8 cellular contexts compared by ENCODE assay signal in the genomic region with DNA sequence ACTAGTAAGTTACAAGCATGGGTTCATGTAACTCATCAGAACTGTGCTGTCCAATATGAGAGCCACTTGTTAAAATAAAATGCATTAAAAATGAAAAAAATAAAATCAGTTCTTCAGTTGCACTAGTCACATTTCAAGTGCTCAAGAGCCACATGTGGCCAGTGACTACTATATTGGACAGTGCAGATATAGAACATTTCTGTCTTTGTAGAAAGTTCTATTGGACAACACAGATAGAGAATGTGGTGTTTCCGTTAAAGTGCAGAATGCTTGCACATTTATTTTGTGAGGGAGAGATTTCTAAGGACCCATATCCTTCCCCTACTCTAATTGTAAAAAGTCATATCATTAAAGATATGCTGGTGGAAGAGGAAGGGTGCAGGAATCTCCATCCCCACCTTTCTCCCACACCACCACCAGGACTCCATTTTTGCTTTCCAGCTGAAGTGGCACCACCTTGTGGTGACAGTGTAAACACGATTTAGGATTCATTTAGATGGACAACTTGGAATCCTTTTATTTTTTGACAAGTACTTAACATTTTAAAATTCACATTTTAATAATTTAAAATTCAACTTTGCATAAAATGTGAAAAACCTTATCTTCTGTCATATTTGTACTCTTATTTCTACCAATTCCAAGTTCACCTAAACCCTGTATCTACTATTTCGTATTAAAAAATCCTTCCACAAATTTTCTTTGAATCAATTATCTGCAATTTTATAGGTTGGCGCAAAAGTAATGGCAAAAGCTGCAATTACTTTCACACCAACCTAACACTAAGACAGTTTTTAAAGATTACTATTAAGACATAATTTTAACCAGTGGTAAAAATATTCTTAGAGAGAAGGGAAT. TPM values are rescaled to one million over a fixed set of nuclear protein-coding genes. Genes with fewer than 3 reads are reported as not detected.
DNase-seq lines count a peak whose midpoint lies in the region; ATAC-seq and TF ChIP-seq lines count a peak whose summit lies in the region.

No MANE protein-coding gene starts in this region.

- no peak overlapping the region for H3K9ac ChIP-seq in smooth muscle cell (ENCODE audit: low read depth)

- no peaks in the 10 kb centered on the region for H3F3A ChIP-seq in smooth muscle cell (ENCODE audit: low read depth)

- 0 out of 2 replicates have a peak, but pooled peaks cover 8% of the 10 kb centered on the region for H3K4me1 Mint-ChIP-seq in WTC11

- intact Hi-C loops in A673 (cut with micrococcal nuclease; ENCODE audit: unreplicated experiment) (loop anchor here (5.0 kb wide), 2 partner anchors 670 to 905 kb away; no protein-coding TSS in a partner anchor), heart right ventricle (cut with DNase I) (loop anchor here in 4 of 10 donors (5.0 to 10.0 kb wide), 6 partner anchors 93 to 193 kb away; partner anchors contain the start of genes MARCHF7 (in 2 of the 4) and BAZ2B (in 1 of the 4))

- no peaks in the 10 kb centered on the region for H4K20me1 ChIP-seq in smooth muscle cell (ENCODE audit: low read depth)

- H3K27ac Mint-ChIP-seq in WTC11: no peak overlapping the region

- CTCF ChIA-PET in A673 (lab: Charles Lee): interaction anchor here (1.1 kb wide), 1 partner anchor 114 kb away, joined by 3 read pairs; no protein-coding TSS in a partner anchor
- CTCF ChIA-PET in WTC11 (lab: Charles Lee): interaction anchor here (0.6 to 2.0 kb wide), 8 partner anchors 52 to 390 kb away, joined by 3 to 7 read pairs (median 4); no protein-coding TSS in a partner anchor

- no peak overlapping the region for H2AFZ ChIP-seq in smooth muscle cell (ENCODE audit: low read depth)

- DNase-seq in A673 (ENCODE audit: low spot score) (peak; percentile 72), ELR (ENCODE audit: low read depth) (peak; percentile 75), NCI-H1092 (lab: John Stamatoyannopoulos, UW) (peak; percentile 1), WTC11 (ENCODE audit: low spot score) (peak; percentile 40), heart right ventricle (peak in 1 of 2 donors; percentile 34), smooth muscle cell (lab: John Stamatoyannopoulos, UW; ENCODE audit: unreplicated experiment) (no peak)

- H3K36me3 Mint-ChIP-seq in WTC11: no peaks in the 10 kb centered on the region

- H3K27ac ChIP-seq in A673 (ENCODE audit: low read depth, low read length, poor library complexity, severe bottlenecking): no peak overlapping the region
- no peak overlapping the region for H3K27ac ChIP-seq in heart right ventricle
- H3K27ac ChIP-seq in smooth muscle cell (ENCODE audit: low read depth): no peak overlapping the region

- no peak overlapping the region for H3K4me3 Mint-ChIP-seq in WTC11

- peak overlapping the region; percentile 17 for H3K4me2 ChIP-seq in smooth muscle cell

- BruUV-seq in A673 (replicated peaks; lab: Mats Ljungman, UMichigan): no TSS peak

- POLR2A ChIA-PET in A673 (lab: Charles Lee; ENCODE audit: low non-redundant PET) (no interaction called here), WTC11 (lab: Charles Lee) (no interaction called here)

- H3K27me3 Mint-ChIP-seq in WTC11 (ENCODE audit: low read depth): no peaks in the 10 kb centered on the region; the same call in 1 of the 2 replicates

- H3K36me3 ChIP-seq in A673 (ENCODE audit: insufficient read depth, low read length, poor library complexity, severe bottlenecking) (no peaks in the 10 kb centered on the region), heart right ventricle (no peaks in the 10 kb centered on the region), smooth muscle cell (ENCODE audit: low read depth) (no peaks in the 10 kb centered on the region)

- H3K79me2 ChIP-seq in smooth muscle cell (ENCODE audit: low read depth): no peaks in the 10 kb centered on the region

- H3K9me3 ChIP-seq in A673 (ENCODE audit: low read depth, low read length, poor library complexity, severe bottlenecking): no peaks in the 10 kb centered on the region
- no peaks in the 10 kb centered on the region for H3K9me3 ChIP-seq in heart right ventricle
- no peaks in the 10 kb centered on the region for H3K9me3 ChIP-seq in smooth muscle cell (replicated peaks; ENCODE audit: low read depth)

- no peaks in the 10 kb centered on the region for H3K4me1 ChIP-seq in A673 (ENCODE audit: insufficient read depth, low read length, poor library complexity, severe bottlenecking)
- peaks cover 0 to 5% (median 0%) of the 10 kb centered on the region in 9 donors for H3K4me1 ChIP-seq in heart right ventricle
- no peaks in the 10 kb centered on the region for H3K4me1 ChIP-seq in smooth muscle cell (ENCODE audit: low read depth)

- H3K27me3 ChIP-seq in A673 (replicated peaks; ENCODE audit: insufficient read depth, low read depth, low read length, poor library complexity) (peaks cover 14% of the 10 kb centered on the region), heart right ventricle (no peaks in the 10 kb centered on the region), smooth muscle cell (ENCODE audit: low read depth) (peaks cover 42% of the 10 kb centered on the region)

- peak; percentile 83 for TF ChIP-seq CTCF in A673 (conservative IDR thresholded peaks at IDR 0.05; ENCODE audit: low read depth, low read length)
- TF ChIP-seq CTCF in WTC11 (IDR thresholded peaks at IDR 0.05): peak; percentile 51
- TF ChIP-seq CTCF in heart right ventricle (IDR thresholded peaks at IDR 0.05): peak; percentile 49 to 82 (median 76)
- peak; percentile 60 for TF ChIP-seq CTCF in smooth muscle cell (IDR thresholded peaks at IDR 0.05; ENCODE audit: borderline replicate concordance, insufficient read depth, poor library complexity, severe bottlenecking)

- ATAC-seq in WTC11 (peak; percentile 60), heart right ventricle (peak in 3 of 8 donors; percentile 48 to 70 (median 58)), HG02623 (IDR thresholded peaks at IDR 0.05; ENCODE audit: unreplicated experiment) (no peak), GM18858 (IDR thresholded peaks at IDR 0.05; ENCODE audit: unreplicated experiment) (no peak)

- H3K9me3 Mint-ChIP-seq in WTC11: no peaks in the 10 kb centered on the region

- 69 to 74% methylated on average over 4 of the region's 4 CpGs for WGBS in heart right ventricle, 2 donors
- WGBS in smooth muscle cell (ENCODE audit: low lambda C conversion rate): 70% methylated on average over 4 of the region's 4 CpGs

- H3K4me3 ChIP-seq in A673 (ENCODE audit: low read depth, low read length, poor library complexity, severe bottlenecking) (no peak overlapping the region), heart right ventricle (no peak overlapping the region), smooth muscle cell (no peak overlapping the region)

TF ChIP-seq in WTC11, 78 proteins besides CTCF, POLR2A, EP300 and RAD21:
- TF ChIP-seq MYBL2 (CRISPR knock-in tag; IDR thresholded peaks at IDR 0.05): no peak
- TF ChIP-seq, protein P1, sequence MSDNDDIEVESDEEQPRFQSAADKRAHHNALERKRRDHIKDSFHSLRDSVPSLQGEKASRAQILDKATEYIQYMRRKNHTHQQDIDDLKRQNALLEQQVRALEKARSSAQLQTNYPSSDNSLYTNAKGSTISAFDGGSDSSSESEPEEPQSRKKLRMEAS (CRISPR knock-in tag; IDR thresholded peaks at IDR 0.05): no peak
- no peak for TF ChIP-seq ZNF671 (CRISPR knock-in tag; IDR thresholded peaks at IDR 0.05)
- TF ChIP-seq JUN (CRISPR knock-in tag; IDR thresholded peaks at IDR 0.05): no peak
- no peak for TF ChIP-seq ZNF263 (CRISPR knock-in tag; IDR thresholded peaks at IDR 0.05; ENCODE audit: low read depth)
- TF ChIP-seq TEAD1 (CRISPR knock-in tag; IDR thresholded peaks at IDR 0.05): no peak
- no peak for TF ChIP-seq ETV6 (CRISPR knock-in tag; IDR thresholded peaks at IDR 0.05)
- TF ChIP-seq ZNF281 (CRISPR knock-in tag; IDR thresholded peaks at IDR 0.05): no peak

RNA-seq across cellular contexts. Expression of gene CD302, which starts 9.4 kb away (rescaled TPM):
- total RNA-seq in A673 (2021) (0.24 and 0.31 TPM in 2 replicates), WTC11 (2021) (1.4 to 2.5 TPM (median 1.8 TPM) in 3 replicates), heart right ventricle (10 to 100 TPM in 6 of 10 donors, 1 to 10 TPM in 4; 8.2 to 25.2 (median 12.9) TPM), smooth muscle cell (1.6 and 2.2 TPM in 2 replicates)
- polyA plus RNA-seq in heart right ventricle (10 to 100 TPM in 1 of 2 donors, 1 to 10 TPM in 1; 5.8 to 14.0 TPM), smooth muscle cell (1.00 and 2.0 TPM in 2 replicates)
